12 cellular contexts compared by ENCODE assay signal in the genomic region with DNA sequence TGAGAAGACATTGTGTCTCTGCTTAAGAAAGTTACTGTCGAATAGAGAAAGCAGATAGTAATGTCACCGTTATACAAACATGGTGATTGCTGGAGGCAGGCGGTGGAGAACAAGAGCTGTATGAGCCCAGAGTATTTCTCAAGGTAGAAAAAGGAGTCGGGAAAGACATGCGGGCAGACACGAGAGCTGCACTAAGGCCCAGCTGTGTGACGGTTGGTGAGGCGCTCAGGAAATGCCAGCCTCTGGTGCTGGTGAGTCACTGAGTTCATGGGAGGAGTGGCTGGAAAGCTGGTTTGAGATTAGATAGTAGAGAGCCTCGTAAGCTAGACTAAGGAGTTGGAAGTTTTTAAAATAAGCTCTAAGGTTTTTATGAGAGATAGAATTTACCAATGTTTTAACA.
DNase-seq lines count a peak whose midpoint lies in the region; ATAC-seq, FAIRE-seq and TF ChIP-seq lines count a peak whose summit lies in the region.
"Had no signal": no experiment of that assay in that cellular context is flagged by ENCODE, and none has a peak within 500 bp of the region (broad histone marks: within the 10 kb centered on the region; RNA-seq: fewer than 3 reads in every experiment).

No MANE protein-coding gene starts in this region.

- H3K4me1 Mint-ChIP-seq in immature natural killer cell = no peaks in the 10 kb centered on the region

- TF ChIP-seq CTCF in RWPE2 (IDR thresholded peaks at IDR 0.05; ENCODE audit: poor library complexity, severe bottlenecking) (no peak), pancreas (IDR thresholded peaks at IDR 0.05) (no peak)

- peaks cover 17% of the 10 kb centered on the region for H3K4me1 ChIP-seq in RWPE2 (ENCODE audit: insufficient read depth, poor library complexity, severe bottlenecking)
- no peaks in the 10 kb centered on the region for H3K4me1 ChIP-seq in pancreas

- H3K27ac ChIP-seq in RWPE2 (ENCODE audit: poor library complexity, severe bottlenecking) = peak overlapping the region; percentile 19
- no peak overlapping the region for H3K27ac ChIP-seq in pancreas

- 62 to 73% methylated on average over 9 of the region's 9 CpGs for WGBS in pancreas, 2 donors

- H3K27me3 ChIP-seq in RWPE2 (ENCODE audit: insufficient read depth, poor library complexity, severe bottlenecking) (no peaks in the 10 kb centered on the region), pancreas (no peaks in the 10 kb centered on the region)

- no peak for FAIRE-seq in pancreas (lab: Jason Lieb, UNC)

- H3K36me3 ChIP-seq in RWPE2 (ENCODE audit: low read depth) (no peaks in the 10 kb centered on the region), pancreas (no peaks in the 10 kb centered on the region)

- H3K9me3 Mint-ChIP-seq in immature natural killer cell = peaks cover 0 to 2% (median 0%) of the 10 kb centered on the region in 6 donors

- intact Hi-C loops in pancreas (cut with DNase I) = no loop called here

- DNase-seq in HPDE6-E6E7 (ENCODE audit: extremely low spot score) (peak; percentile 80), RWPE2 (ENCODE audit: low spot score) (no peak), pancreas (peak in 3 of 6 donors; percentile 5 to 42 (median 37)), NCI-H146 treated with DMSO at 0.1 percent for 48 hours (lab: John Stamatoyannopoulos, UW; ENCODE audit: unreplicated experiment) (no peak), NCI-H1092 treated with DMSO at 0.1 percent for 48 hours (lab: John Stamatoyannopoulos, UW) (no peak), immature natural killer cell (no peak), activated T-cell treated with anti-CD3 and anti-CD28 coated beads for 4 hours (no peak)
- DNase-seq: activated T-cell treated with anti-CD3 and anti-CD28 coated beads, Interleukin-2, amount 50 U/mL, for 1 hour; caudate nucleus; NCI-H510A treated with DMSO at 0.1 percent for 48 hours; T-helper 2 cell had no signal

- H3K27ac Mint-ChIP-seq in immature natural killer cell = no peak overlapping the region

- H3K4me3 ChIP-seq in RWPE2 (ENCODE audit: severe bottlenecking) = no peak overlapping the region
- no peak overlapping the region for H3K4me3 ChIP-seq in pancreas

- H3K4me3 Mint-ChIP-seq in immature natural killer cell = peak overlapping the region in 1 of 5 donors; percentile 10

- H3K36me3 Mint-ChIP-seq in immature natural killer cell = peaks cover 0 to 4% (median 0%) of the 10 kb centered on the region in 3 donors

- H3K9me3 ChIP-seq in RWPE2 (ENCODE audit: severe bottlenecking) (no peaks in the 10 kb centered on the region), pancreas (no peaks in the 10 kb centered on the region)

- H3K27me3 Mint-ChIP-seq in immature natural killer cell (ENCODE audit: low read depth in 3 of 3) = peaks cover 3 to 11% (median 8%) of the 10 kb centered on the region in 3 donors

- ATAC-seq in RWPE2 (ENCODE audit: low read depth) (peak; percentile 91), esophagus mucosa (peak; percentile 64), pancreas (peak; percentile 62 to 96 (median 78))
